In the genomic region with DNA sequence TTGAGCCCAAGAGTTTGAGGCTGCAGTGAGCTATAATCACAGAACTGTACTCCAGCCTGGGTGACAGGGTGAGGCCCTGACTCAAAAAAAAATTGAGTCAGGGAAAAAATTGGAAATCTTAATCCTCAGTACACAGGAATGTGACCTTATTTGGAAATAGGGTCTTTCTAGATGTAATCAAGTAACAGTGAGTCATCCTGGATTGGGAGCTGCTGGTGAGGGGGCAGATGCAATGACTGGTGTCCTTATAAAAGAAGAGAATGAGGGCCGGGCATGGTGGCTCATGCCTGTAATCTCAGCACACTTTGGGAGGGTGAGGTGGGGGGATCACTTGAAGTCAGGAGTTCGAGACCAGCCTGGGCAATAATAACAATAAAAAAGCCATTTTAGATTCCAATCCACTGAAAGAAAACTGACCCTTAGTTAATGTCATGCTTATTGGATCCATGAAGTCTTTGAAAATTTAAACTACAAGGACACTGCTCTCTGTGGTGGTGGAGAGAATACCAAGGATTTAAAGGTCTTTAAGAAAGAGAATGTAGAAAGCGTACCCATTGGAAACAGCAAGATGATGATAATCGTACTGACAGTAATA, we compare ENCODE assay signal across 11 cellular contexts. TPM values are rescaled to one million over a fixed set of nuclear protein-coding genes. Genes with fewer than 3 reads are reported as not detected.
A peak's percentile ranks its signal among the peaks of the same experiment; 100 is the strongest.
DNase-seq lines count a peak whose midpoint lies in the region; TF ChIP-seq lines count a peak whose summit lies in the region.
"Not testable (repeated sequence)": the region's sequence is repeated elsewhere in the genome, so short reads cannot be mapped to it uniquely, and the experiment has no call there.
"Had no signal": no experiment of that assay in that cellular context is flagged by ENCODE, and none has a peak within 500 bp of the region (broad histone marks: within the 10 kb centered on the region; RNA-seq: fewer than 3 reads in every experiment).

No MANE protein-coding gene starts in this region.

- not testable (repeated sequence) for H4K8ac ChIP-seq in mesendoderm (ENCODE audit: low read depth, low read length)

- POLR2A ChIA-PET in MCF 10A (lab: Yijun Ruan, JAX) = not testable (repeated sequence)

- not testable (repeated sequence) for H3K27me3 ChIP-seq in mesendoderm (ENCODE audit: insufficient read depth, low read length, poor library complexity)

- H3K36me3 Mint-ChIP-seq in MCF 10A (ENCODE audit: insufficient read depth, unreplicated experiment) = not testable (repeated sequence)

- intact Hi-C loops in MCF 10A (cut with micrococcal nuclease) = not testable (repeated sequence)

- H3K36me3 ChIP-seq in mesendoderm (ENCODE audit: control insufficient read depth, insufficient read depth, low read length) = not testable (repeated sequence)

- not testable (repeated sequence) for H3K79me2 ChIP-seq in mesendoderm (ENCODE audit: control insufficient read depth, insufficient read depth, low read length)

- DNase-seq in DMS53 (lab: John Stamatoyannopoulos, UW) (peak; percentile 35), HFF-Myc (ENCODE audit: extremely low read depth, low read depth) (peak; percentile 44), NCI-H226 (peak; percentile 10), MCF 10A (ENCODE audit: unreplicated experiment) (peak; percentile 52), fibroblast of peridontal ligament (ENCODE audit: extremely low read depth) (peak; percentile 49), mesendoderm (peak; percentile 71)
- DNase-seq in activated CD4-positive, alpha-beta T cell treated with anti-CD3 and anti-CD28 coated beads for 48 hours = peak; percentile 42

- H3K23ac ChIP-seq in mesendoderm (ENCODE audit: low read length) = not testable (repeated sequence)

- H3K79me1 ChIP-seq in mesendoderm (ENCODE audit: low read length) = not testable (repeated sequence)

- not testable (repeated sequence) for H3K4me2 ChIP-seq in mesendoderm (ENCODE audit: low read length)

- TF ChIP-seq CTCF in HFF-Myc (IDR thresholded peaks at IDR 0.05; ENCODE audit: low read depth, low read length, missing control alignments); MCF 10A (IDR thresholded peaks at IDR 0.05; ENCODE audit: unreplicated experiment): not testable (repeated sequence)

- not testable (repeated sequence) for H3K27ac ChIP-seq in mesendoderm (ENCODE audit: low read depth, low read length)

- H3K4me1 Mint-ChIP-seq in MCF 10A (ENCODE audit: insufficient read depth, unreplicated experiment) = not testable (repeated sequence)

- not testable (repeated sequence) for H2BK120ac ChIP-seq in mesendoderm (ENCODE audit: low read depth, low read length)

- not testable (repeated sequence) for H3K56ac ChIP-seq in mesendoderm (ENCODE audit: low read length)

- H3K27me3 Mint-ChIP-seq in MCF 10A (ENCODE audit: insufficient read depth, unreplicated experiment) = not testable (repeated sequence)

- WGBS in mesendoderm (ENCODE audit: extremely low coverage, insufficient coverage, low lambda C conversion rate) = no CpG with 5 or more reads among the region's 4 CpGs

- BruUV-seq in MCF 10A (replicated peaks; lab: Mats Ljungman, UMichigan) = not testable (repeated sequence)

- H3K9me3 Mint-ChIP-seq in MCF 10A (ENCODE audit: unreplicated experiment) = not testable (repeated sequence)

- H2BK15ac ChIP-seq in mesendoderm (replicated peaks; ENCODE audit: low read depth) = not testable (repeated sequence)

- H3K4me3 Mint-ChIP-seq in MCF 10A (ENCODE audit: unreplicated experiment) = not testable (repeated sequence)

- CTCF ChIA-PET in MCF 10A (lab: Yijun Ruan, JAX) = interaction anchor here (0.6 to 0.7 kb wide), 2 partner anchors 120 to 228 kb away, joined by 3 to 4 read pairs; no protein-coding TSS in a partner anchor

- not testable (repeated sequence) for H2AK5ac ChIP-seq in mesendoderm (ENCODE audit: low read length)

- not testable (repeated sequence) for H3K4me1 ChIP-seq in mesendoderm (ENCODE audit: control insufficient read depth, low read depth, low read length)

- not testable (repeated sequence) for H3K18ac ChIP-seq in mesendoderm (ENCODE audit: low read length)

- H3K4ac ChIP-seq in mesendoderm (ENCODE audit: low read depth, low read length) = not testable (repeated sequence)

- not testable (repeated sequence) for H3K27ac Mint-ChIP-seq in MCF 10A (ENCODE audit: low read depth, unreplicated experiment)

- H2BK5ac ChIP-seq in mesendoderm (ENCODE audit: low read length) = not testable (repeated sequence)

- H3K4me3 ChIP-seq in HFF-Myc (replicated peaks; ENCODE audit: low read depth, low read length); mesendoderm (ENCODE audit: low read length): not testable (repeated sequence)

- H4K5ac ChIP-seq in mesendoderm (ENCODE audit: low read length) = not testable (repeated sequence)

- not testable (repeated sequence) for H3K9ac ChIP-seq in mesendoderm (ENCODE audit: low read length)

RNA-seq across cellular contexts. Expression of gene FAM90A1, which starts 19.6 kb away (rescaled TPM):
- total RNA-seq in MCF 10A (2022) = not detected in 2 replicates
- polyA plus RNA-seq in mesendoderm (2013, experiment 1 of 2) = 0.18 TPM
- 0.15 TPM for polyA plus RNA-seq in mesendoderm (2013, experiment 2 of 2)
- total RNA-seq: chondrocyte, progenitor cell of endocrine pancreas, vagina had no signal
- polyA plus RNA-seq: naive thymus-derived CD4-positive, alpha-beta T cell had no signal

Comparison
In these comparisons a context has a peak if more than half of its experiments do, and no peak if none do; other contexts are left out.
1. DNase-seq: peak in every context shown above with its lines; median percentile 71 in mesendoderm; 52 in MCF 10A; 49 in fibroblast of peridontal ligament; 44 in HFF-Myc; 42 in activated CD4-positive, alpha-beta T cell treated with anti-CD3 and anti-CD28 coated beads for 48 hours; 35 in DMS53; 10 in NCI-H226.